Comparison of ENCODE assay signal across 8 cellular contexts in the genomic region with DNA sequence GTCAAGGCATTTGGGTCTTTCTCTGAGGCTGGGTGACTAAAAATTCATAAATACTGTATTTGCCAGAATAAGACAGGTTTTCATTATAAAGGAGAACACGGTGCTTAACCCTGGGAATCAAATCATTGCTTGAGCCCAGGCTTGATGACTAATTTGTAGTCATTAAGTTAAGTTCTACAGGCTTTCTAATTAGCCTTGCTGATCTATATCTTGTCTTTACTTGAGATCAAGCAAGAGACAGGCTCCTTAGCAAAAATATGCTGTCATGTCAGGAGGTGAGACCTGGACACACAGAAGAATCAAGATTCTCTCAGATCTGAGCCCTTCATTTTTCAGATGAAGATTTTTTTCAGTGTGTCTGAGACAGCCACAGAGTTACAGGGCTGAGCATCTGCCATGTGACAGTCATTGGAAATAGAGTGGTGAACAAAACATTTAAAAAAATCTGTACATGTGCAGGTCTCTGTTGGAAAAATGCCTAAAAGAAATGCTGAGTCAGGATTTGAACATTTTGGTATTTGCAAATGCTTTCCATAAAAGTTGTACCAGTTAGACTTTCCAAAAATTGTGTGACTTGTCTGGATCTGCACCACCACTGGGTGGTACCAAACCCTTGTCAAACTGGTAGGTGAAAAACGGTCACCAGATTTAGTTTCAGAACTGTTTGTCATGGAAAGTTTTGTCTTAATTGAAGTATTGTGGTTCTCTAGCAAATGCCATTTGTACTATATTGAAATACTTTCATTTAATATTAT. TPM values are rescaled to one million over a fixed set of nuclear protein-coding genes. Genes with fewer than 3 reads are reported as not detected.
A peak's percentile ranks its signal among the peaks of the same experiment; 100 is the strongest.
DNase-seq lines count a peak whose midpoint lies in the region; ATAC-seq, FAIRE-seq and TF ChIP-seq lines count a peak whose summit lies in the region.

No MANE protein-coding gene starts in this region.

- TF ChIP-seq CTCF in HCT116 (IDR thresholded peaks at IDR 0.05 in 2 of 3, conservative IDR thresholded peaks at IDR 0.05 in 1 of 3; ENCODE audit: borderline replicate concordance in 1 of 3, insufficient read depth in 1 of 3, low read depth in 2 of 3, low read length in 2 of 3) (peak; percentile 13 to 35 (median 16); a peak in 2 of 6 replicates), activated B cell treated with CpG ODN at 0.5 μM for 24 hours (IDR thresholded peaks at IDR 0.05) (no peak), keratinocyte (optimal IDR thresholded peaks at IDR 0.05 in 1 of 3, IDR thresholded peaks at IDR 0.05 in 1 of 3, conservative IDR thresholded peaks at IDR 0.05 in 1 of 3; ENCODE audit: extremely low read depth in 1 of 3, insufficient read depth in 2 of 3, low read length in 3 of 3) (peak; percentile 12 to 32 (median 21))

- POLR2A ChIA-PET in HCT116 (lab: Charles Lee) = no interaction called here
- POLR2A ChIA-PET in activated B cell treated with CpG ODN at 0.5 μM for 24 hours (lab: Charles Lee) = no interaction called here

- no peak overlapping the region for H3K4me3 ChIP-seq in HCT116 (replicated peaks in 1 of 2; ENCODE audit: low read depth in 1 of 2, low read length in 2 of 2)
- no peak overlapping the region for H3K4me3 ChIP-seq in keratinocyte (ENCODE audit: control insufficient read depth in 2 of 3, extremely low read depth in 1 of 3, insufficient read depth in 2 of 3, low read depth in 1 of 3, low read length in 3 of 3)

- dilution Hi-C loops in keratinocyte (cut with MboI; ENCODE audit: extremely low pct_ligation_motif_present, low sequenced_read_pairs) = no loop called here

- FAIRE-seq in G401.6 (lab: Jason Lieb, UNC) = peak; percentile 75
- FAIRE-seq in keratinocyte (lab: Jason Lieb, UNC) = no peak

- RAD21 ChIA-PET in HCT116 (lab: Charles Lee; ENCODE audit: low non-redundant PET in 1 of 2, low total read pairs in 2 of 2, uncharacterized antibody in 2 of 2, unreplicated experiment in 2 of 2) = no interaction called here

- no peaks in the 10 kb centered on the region for H3K4me1 Mint-ChIP-seq in activated B cell treated with CpG ODN at 0.5 μM for 24 hours

- no peaks in the 10 kb centered on the region for H4K20me1 ChIP-seq in HCT116 (ENCODE audit: insufficient read depth)
- no peaks in the 10 kb centered on the region for H4K20me1 ChIP-seq in keratinocyte (ENCODE audit: control insufficient read depth, extremely low read depth, insufficient read depth, low read length)

- no peaks in the 10 kb centered on the region for H3K27me3 Mint-ChIP-seq in activated B cell treated with CpG ODN at 0.5 μM for 24 hours

- intact Hi-C loops in HCT116 (cut with micrococcal nuclease) = no loop called here
- intact Hi-C loops in activated B cell treated with CpG ODN at 0.5 μM for 24 hours (cut with micrococcal nuclease) = no loop called here

- TF ChIP-seq RAD21 in HCT116 (IDR thresholded peaks at IDR 0.05; ENCODE audit: low read depth) = peak; percentile 40

- H2AFZ ChIP-seq in HCT116 (ENCODE audit: low read depth, low read length, poor library complexity, severe bottlenecking) (no peak overlapping the region), keratinocyte (ENCODE audit: control insufficient read depth, low read length) (no peak overlapping the region)

- BruUV-seq in HCT116 (replicated peaks; lab: Mats Ljungman, UMichigan) = no TSS peak

- H3K27ac Mint-ChIP-seq in activated B cell treated with CpG ODN at 0.5 μM for 24 hours = peak overlapping the region; percentile 25

- H3K27ac ChIP-seq in HCT116 (ENCODE audit: low read depth, low read length) (no peak overlapping the region), keratinocyte (ENCODE audit: control insufficient read depth, insufficient read depth, low read length) (no peak overlapping the region)

- H3K4me2 ChIP-seq in HCT116 (ENCODE audit: low read length) = no peak overlapping the region
- no peak overlapping the region for H3K4me2 ChIP-seq in keratinocyte (ENCODE audit: control insufficient read depth, extremely low read depth, insufficient read depth, low read depth, low read length)

- no peak for DNase-seq in HCT116 (ENCODE audit: low read depth, low spot score)
- no peak for DNase-seq in activated B cell treated with CpG ODN at 0.5 μM for 24 hours
- DNase-seq in keratinocyte (ENCODE audit: low read depth, low spot score) = no peak
- no peak for DNase-seq in mesenteric fat pad (ENCODE audit: low spot score)
- no peak for DNase-seq in effector CD8-positive, alpha-beta T cell (lab: John Stamatoyannopoulos, UW)

- CTCF ChIA-PET in HCT116 (lab: Charles Lee) (no interaction called here), activated B cell treated with CpG ODN at 0.5 μM for 24 hours (lab: Charles Lee) (no interaction called here)

- H3K27me3 ChIP-seq in HCT116 (ENCODE audit: insufficient read depth, low read length) (no peaks in the 10 kb centered on the region), keratinocyte (ENCODE audit: control insufficient read depth, extremely low read depth, insufficient read depth, low read length) (no peaks in the 10 kb centered on the region)

- peak; percentile 53; the same call in 1 of the 2 replicates for ATAC-seq in HCT116
- peak; percentile 31 for ATAC-seq in activated B cell treated with CpG ODN at 0.5 μM for 24 hours (ENCODE audit: low read depth)
- no peak for ATAC-seq in HG03139 (IDR thresholded peaks at IDR 0.05; ENCODE audit: unreplicated experiment)
- no peak for ATAC-seq in HG03045 (IDR thresholded peaks at IDR 0.05; ENCODE audit: unreplicated experiment)

- TF ChIP-seq POLR2A in HCT116 (IDR thresholded peaks at IDR 0.05; ENCODE audit: borderline replicate concordance, extremely low read depth, insufficient read depth, insufficient read length) = no peak

- H3K36me3 ChIP-seq in HCT116 (ENCODE audit: control insufficient read depth in 1 of 2, insufficient read depth in 2 of 2, low read length in 2 of 2) (peaks cover 15 to 27% of the 10 kb centered on the region in 2 experiments), keratinocyte (ENCODE audit: control insufficient read depth in 2 of 2, extremely low read depth in 1 of 2, insufficient read depth in 2 of 2, low read length in 2 of 2) (peaks cover 2 to 16% of the 10 kb centered on the region in 2 experiments)

- H3K79me2 ChIP-seq in HCT116 (ENCODE audit: insufficient read depth, low read length) (peaks cover 11% of the 10 kb centered on the region), keratinocyte (ENCODE audit: control insufficient read depth, insufficient read depth, low read length) (no peaks in the 10 kb centered on the region)

- H3K9me3 Mint-ChIP-seq in activated B cell treated with CpG ODN at 0.5 μM for 24 hours = no peaks in the 10 kb centered on the region

- peaks cover 50% of the 10 kb centered on the region for H3K36me3 Mint-ChIP-seq in activated B cell treated with CpG ODN at 0.5 μM for 24 hours (ENCODE audit: low read depth)

- H3K9me3 ChIP-seq in HCT116 (ENCODE audit: control insufficient read depth in 1 of 2, insufficient read depth in 1 of 2, low read depth in 1 of 2, low read length in 2 of 2) (no peaks in the 10 kb centered on the region), keratinocyte (ENCODE audit: control insufficient read depth, low read depth, low read length) (no peaks in the 10 kb centered on the region)

- H3K4me3 Mint-ChIP-seq in activated B cell treated with CpG ODN at 0.5 μM for 24 hours = no peak overlapping the region

- H3K9me2 ChIP-seq in HCT116 (ENCODE audit: insufficient read depth) = no peaks in the 10 kb centered on the region

- H3K9me1 ChIP-seq in keratinocyte (ENCODE audit: control insufficient read depth, extremely low read depth, insufficient read depth, low read length) = no peaks in the 10 kb centered on the region

- H3K4me1 ChIP-seq in HCT116 (ENCODE audit: control insufficient read depth in 1 of 2, insufficient read depth in 2 of 2, low read length in 2 of 2) (no peaks in the 10 kb centered on the region), keratinocyte (ENCODE audit: control insufficient read depth, extremely low read depth, insufficient read depth, low read length) (peaks cover 3% of the 10 kb centered on the region)

- H3K9ac ChIP-seq in HCT116 (ENCODE audit: low read length) = no peak overlapping the region
- H3K9ac ChIP-seq in keratinocyte (ENCODE audit: control insufficient read depth, extremely low read depth, insufficient read depth, low read length) = no peak overlapping the region

TF ChIP-seq in HCT116, 20 proteins besides CTCF, POLR2A, EP300 and RAD21 (continues in another document):
- TF ChIP-seq MAX (IDR thresholded peaks at IDR 0.05) (no peak), JUND (IDR thresholded peaks at IDR 0.05) (no peak), YY1 (IDR thresholded peaks at IDR 0.05; ENCODE audit: extremely low read depth, insufficient replicate concordance, low read depth, low read length) (no peak), ELF1 (IDR thresholded peaks at IDR 0.05; ENCODE audit: borderline replicate concordance, low read depth) (no peak), EZH2phosphoT487 (IDR thresholded peaks at IDR 0.05; ENCODE audit: borderline replicate concordance) (no peak), SP1 (IDR thresholded peaks at IDR 0.05; ENCODE audit: low read depth) (no peak), FOSL1 (IDR thresholded peaks at IDR 0.05; ENCODE audit: low read depth) (no peak), SIN3A (IDR thresholded peaks at IDR 0.05; ENCODE audit: low read depth) (no peak), EGR1 (IDR thresholded peaks at IDR 0.05; ENCODE audit: low read depth) (no peak), CEBPB (IDR thresholded peaks at IDR 0.05; ENCODE audit: low read depth) (no peak), EZH2 (IDR thresholded peaks at IDR 0.05) (no peak), POLR2AphosphoS5 (IDR thresholded peaks at IDR 0.05; ENCODE audit: low read depth, low read length) (no peak)
- TF ChIP-seq, protein P1, sequence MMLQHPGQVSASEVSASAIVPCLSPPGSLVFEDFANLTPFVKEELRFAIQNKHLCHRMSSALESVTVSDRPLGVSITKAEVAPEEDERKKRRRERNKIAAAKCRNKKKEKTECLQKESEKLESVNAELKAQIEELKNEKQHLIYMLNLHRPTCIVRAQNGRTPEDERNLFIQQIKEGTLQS (IDR thresholded peaks at IDR 0.05) = no peak

RNA-seq across cellular contexts. Expression of gene ACAT1, which starts 14.7 kb away (rescaled TPM):
- total RNA-seq in HCT116 (2021; ENCODE audit: unreplicated experiment) (83.8 TPM), activated B cell treated with CpG ODN at 0.5 μM for 24 hours (50.1 and 51.1 TPM in 2 replicates), mesenteric fat pad (95.9 TPM)
- 43.3 and 60.5 TPM in 2 replicates for polyA plus RNA-seq in HCT116 (2012)
- 60.0 to 106 TPM (median 61.5 TPM) in 3 replicates for polyA plus RNA-seq in keratinocyte
- 30.7 TPM for polyA plus RNA-seq in keratinocyte (2011; ENCODE audit: low read depth)
- 40.9 and 69.1 TPM in 2 replicates for polyA plus RNA-seq in keratinocyte (2011; cell fraction: cytosol; rRNA removed)
- 40.5 and 48.8 TPM in 2 replicates for polyA plus RNA-seq in keratinocyte (2011; cell fraction: nucleus; rRNA removed)
- 21.4 and 48.1 TPM in 2 replicates for polyA plus RNA-seq in keratinocyte (2012; ENCODE audit: low replicate concordance)
- polyA minus RNA-seq in keratinocyte = 6.9 to 55.0 TPM (median 28.5 TPM) in 3 replicates
- 39.7 TPM for polyA minus RNA-seq in keratinocyte (2011; cell fraction: cytosol; rRNA and poly(A)+ RNA removed)
- polyA minus RNA-seq in keratinocyte (2011; cell fraction: nucleus; rRNA and poly(A)+ RNA removed) = 19.5 and 63.5 TPM in 2 replicates

Comparison
In these comparisons a context has a peak if more than half of its experiments do, and no peak if none do; other contexts are left out.
1. ATAC-seq: peak in HCT116 (single experiment) and activated B cell treated with CpG ODN at 0.5 μM for 24 hours (single experiment); none in HG03139 (single experiment) and HG03045 (single experiment).